In the genomic region with DNA sequence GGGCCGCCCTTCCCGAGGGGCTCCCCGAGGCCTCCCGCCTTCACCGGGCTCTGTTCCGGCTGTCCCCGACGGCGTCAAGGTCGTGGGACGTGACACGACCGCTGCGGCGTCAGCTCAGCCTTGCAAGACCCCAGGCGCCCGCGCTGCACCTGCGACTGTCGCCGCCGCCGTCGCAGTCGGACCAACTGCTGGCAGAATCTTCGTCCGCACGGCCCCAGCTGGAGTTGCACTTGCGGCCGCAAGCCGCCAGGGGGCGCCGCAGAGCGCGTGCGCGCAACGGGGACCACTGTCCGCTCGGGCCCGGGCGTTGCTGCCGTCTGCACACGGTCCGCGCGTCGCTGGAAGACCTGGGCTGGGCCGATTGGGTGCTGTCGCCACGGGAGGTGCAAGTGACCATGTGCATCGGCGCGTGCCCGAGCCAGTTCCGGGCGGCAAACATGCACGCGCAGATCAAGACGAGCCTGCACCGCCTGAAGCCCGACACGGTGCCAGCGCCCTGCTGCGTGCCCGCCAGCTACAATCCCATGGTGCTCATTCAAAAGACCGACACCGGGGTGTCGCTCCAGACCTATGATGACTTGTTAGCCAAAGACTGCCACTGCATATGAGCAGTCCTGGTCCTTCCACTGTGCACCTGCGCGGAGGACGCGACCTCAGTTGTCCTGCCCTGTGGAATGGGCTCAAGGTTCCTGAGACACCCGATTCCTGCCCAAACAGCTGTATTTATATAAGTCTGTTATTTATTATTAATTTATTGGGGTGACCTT, we compare ENCODE assay signal across 1 cellular context.
TF ChIP-seq lines count a peak whose summit lies in the region.

No MANE protein-coding gene starts in this region.

TF ChIP-seq in WTC11, 78 proteins besides CTCF, POLR2A, EP300 and RAD21 (continued from another document and continues in another):
- TF ChIP-seq, protein P1, sequence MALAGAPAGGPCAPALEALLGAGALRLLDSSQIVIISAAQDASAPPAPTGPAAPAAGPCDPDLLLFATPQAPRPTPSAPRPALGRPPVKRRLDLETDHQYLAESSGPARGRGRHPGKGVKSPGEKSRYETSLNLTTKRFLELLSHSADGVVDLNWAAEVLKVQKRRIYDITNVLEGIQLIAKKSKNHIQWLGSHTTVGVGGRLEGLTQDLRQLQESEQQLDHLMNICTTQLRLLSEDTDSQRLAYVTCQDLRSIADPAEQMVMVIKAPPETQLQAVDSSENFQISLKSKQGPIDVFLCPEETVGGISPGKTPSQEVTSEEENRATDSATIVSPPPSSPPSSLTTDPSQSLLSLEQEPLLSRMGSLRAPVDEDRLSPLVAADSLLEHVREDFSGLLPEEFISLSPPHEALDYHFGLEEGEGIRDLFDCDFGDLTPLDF (CRISPR knock-in tag; IDR thresholded peaks at IDR 0.05) = peak; percentile 35; the same call in 1 of the 2 replicates
- TF ChIP-seq KAT7 (CRISPR knock-in tag; IDR thresholded peaks at IDR 0.05; ENCODE audit: borderline replicate concordance) (0 out of 2 replicates have a peak, but pooled peaks have one; percentile 87), EMX1 (CRISPR knock-in tag; IDR thresholded peaks at IDR 0.05) (no peak), SMAD4 (CRISPR knock-in tag; IDR thresholded peaks at IDR 0.05) (peak; percentile 59; the same call in 1 of the 2 replicates), ZNF671 (CRISPR knock-in tag; IDR thresholded peaks at IDR 0.05) (no peak), NFYB (CRISPR knock-in tag; conservative IDR thresholded peaks at IDR 0.05; ENCODE audit: low read depth) (no peak), ZNF317 (CRISPR knock-in tag; IDR thresholded peaks at IDR 0.05; ENCODE audit: borderline replicate concordance, low read depth) (no peak), TP53 (CRISPR knock-in tag; IDR thresholded peaks at IDR 0.05) (no peak), TCF7 (CRISPR knock-in tag; IDR thresholded peaks at IDR 0.05; ENCODE audit: low read depth) (no peak), ELF4 (CRISPR knock-in tag; IDR thresholded peaks at IDR 0.05; ENCODE audit: low read depth) (no peak), GRHL2 (CRISPR knock-in tag; IDR thresholded peaks at IDR 0.05; ENCODE audit: insufficient replicate concordance, severe bottlenecking) (no peak), SOX15 (CRISPR knock-in tag; IDR thresholded peaks at IDR 0.05) (no peak), ZNF416 (CRISPR knock-in tag; IDR thresholded peaks at IDR 0.05) (no peak), ZBTB21 (CRISPR knock-in tag; IDR thresholded peaks at IDR 0.05; ENCODE audit: borderline replicate concordance) (no peak), JUN (CRISPR knock-in tag; IDR thresholded peaks at IDR 0.05) (no peak), ESRRA (CRISPR knock-in tag; IDR thresholded peaks at IDR 0.05; ENCODE audit: borderline replicate concordance) (no peak), OVOL2 (CRISPR knock-in tag; IDR thresholded peaks at IDR 0.05; ENCODE audit: borderline replicate concordance) (no peak), NFE2L1 (CRISPR knock-in tag; IDR thresholded peaks at IDR 0.05) (no peak), NFATC4 (CRISPR knock-in tag; IDR thresholded peaks at IDR 0.05) (no peak), ETV6 (CRISPR knock-in tag; IDR thresholded peaks at IDR 0.05) (peak; percentile 41; the same call in 1 of the 2 replicates), CREM (CRISPR knock-in tag; IDR thresholded peaks at IDR 0.05) (no peak), IRF2 (CRISPR knock-in tag; IDR thresholded peaks at IDR 0.05; ENCODE audit: borderline replicate concordance, low read depth) (no peak), ATF1 (CRISPR knock-in tag; IDR thresholded peaks at IDR 0.05) (no peak), NR1H2 (CRISPR knock-in tag; IDR thresholded peaks at IDR 0.05) (no peak), ZNF232 (CRISPR knock-in tag; IDR thresholded peaks at IDR 0.05) (no peak), ZNF396 (CRISPR knock-in tag; IDR thresholded peaks at IDR 0.05; ENCODE audit: borderline replicate concordance) (no peak), CREB1 (CRISPR knock-in tag; IDR thresholded peaks at IDR 0.05) (0 out of 2 replicates have a peak, but pooled peaks have one; percentile 45), ZNF423 (CRISPR knock-in tag; IDR thresholded peaks at IDR 0.05) (no peak)
- TF ChIP-seq, protein P2, sequence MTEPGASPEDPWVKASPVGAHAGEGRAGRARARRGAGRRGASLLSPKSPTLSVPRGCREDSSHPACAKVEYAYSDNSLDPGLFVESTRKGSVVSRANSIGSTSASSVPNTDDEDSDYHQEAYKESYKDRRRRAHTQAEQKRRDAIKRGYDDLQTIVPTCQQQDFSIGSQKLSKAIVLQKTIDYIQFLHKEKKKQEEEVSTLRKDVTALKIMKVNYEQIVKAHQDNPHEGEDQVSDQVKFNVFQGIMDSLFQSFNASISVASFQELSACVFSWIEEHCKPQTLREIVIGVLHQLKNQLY (CRISPR knock-in tag; IDR thresholded peaks at IDR 0.05) = no peak
- TF ChIP-seq, protein P3, sequence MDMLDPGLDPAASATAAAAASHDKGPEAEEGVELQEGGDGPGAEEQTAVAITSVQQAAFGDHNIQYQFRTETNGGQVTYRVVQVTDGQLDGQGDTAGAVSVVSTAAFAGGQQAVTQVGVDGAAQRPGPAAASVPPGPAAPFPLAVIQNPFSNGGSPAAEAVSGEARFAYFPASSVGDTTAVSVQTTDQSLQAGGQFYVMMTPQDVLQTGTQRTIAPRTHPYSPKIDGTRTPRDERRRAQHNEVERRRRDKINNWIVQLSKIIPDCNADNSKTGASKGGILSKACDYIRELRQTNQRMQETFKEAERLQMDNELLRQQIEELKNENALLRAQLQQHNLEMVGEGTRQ (CRISPR knock-in tag; IDR thresholded peaks at IDR 0.05) = no peak
- TF ChIP-seq, protein P4, sequence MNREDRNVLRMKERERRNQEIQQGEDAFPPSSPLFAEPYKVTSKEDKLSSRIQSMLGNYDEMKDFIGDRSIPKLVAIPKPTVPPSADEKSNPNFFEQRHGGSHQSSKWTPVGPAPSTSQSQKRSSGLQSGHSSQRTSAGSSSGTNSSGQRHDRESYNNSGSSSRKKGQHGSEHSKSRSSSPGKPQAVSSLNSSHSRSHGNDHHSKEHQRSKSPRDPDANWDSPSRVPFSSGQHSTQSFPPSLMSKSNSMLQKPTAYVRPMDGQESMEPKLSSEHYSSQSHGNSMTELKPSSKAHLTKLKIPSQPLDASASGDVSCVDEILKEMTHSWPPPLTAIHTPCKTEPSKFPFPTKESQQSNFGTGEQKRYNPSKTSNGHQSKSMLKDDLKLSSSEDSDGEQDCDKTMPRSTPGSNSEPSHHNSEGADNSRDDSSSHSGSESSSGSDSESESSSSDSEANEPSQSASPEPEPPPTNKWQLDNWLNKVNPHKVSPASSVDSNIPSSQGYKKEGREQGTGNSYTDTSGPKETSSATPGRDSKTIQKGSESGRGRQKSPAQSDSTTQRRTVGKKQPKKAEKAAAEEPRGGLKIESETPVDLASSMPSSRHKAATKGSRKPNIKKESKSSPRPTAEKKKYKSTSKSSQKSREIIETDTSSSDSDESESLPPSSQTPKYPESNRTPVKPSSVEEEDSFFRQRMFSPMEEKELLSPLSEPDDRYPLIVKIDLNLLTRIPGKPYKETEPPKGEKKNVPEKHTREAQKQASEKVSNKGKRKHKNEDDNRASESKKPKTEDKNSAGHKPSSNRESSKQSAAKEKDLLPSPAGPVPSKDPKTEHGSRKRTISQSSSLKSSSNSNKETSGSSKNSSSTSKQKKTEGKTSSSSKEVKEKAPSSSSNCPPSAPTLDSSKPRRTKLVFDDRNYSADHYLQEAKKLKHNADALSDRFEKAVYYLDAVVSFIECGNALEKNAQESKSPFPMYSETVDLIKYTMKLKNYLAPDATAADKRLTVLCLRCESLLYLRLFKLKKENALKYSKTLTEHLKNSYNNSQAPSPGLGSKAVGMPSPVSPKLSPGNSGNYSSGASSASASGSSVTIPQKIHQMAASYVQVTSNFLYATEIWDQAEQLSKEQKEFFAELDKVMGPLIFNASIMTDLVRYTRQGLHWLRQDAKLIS (CRISPR knock-in tag; IDR thresholded peaks at IDR 0.05; ENCODE audit: borderline replicate concordance) = no peak
- TF ChIP-seq, protein P5, sequence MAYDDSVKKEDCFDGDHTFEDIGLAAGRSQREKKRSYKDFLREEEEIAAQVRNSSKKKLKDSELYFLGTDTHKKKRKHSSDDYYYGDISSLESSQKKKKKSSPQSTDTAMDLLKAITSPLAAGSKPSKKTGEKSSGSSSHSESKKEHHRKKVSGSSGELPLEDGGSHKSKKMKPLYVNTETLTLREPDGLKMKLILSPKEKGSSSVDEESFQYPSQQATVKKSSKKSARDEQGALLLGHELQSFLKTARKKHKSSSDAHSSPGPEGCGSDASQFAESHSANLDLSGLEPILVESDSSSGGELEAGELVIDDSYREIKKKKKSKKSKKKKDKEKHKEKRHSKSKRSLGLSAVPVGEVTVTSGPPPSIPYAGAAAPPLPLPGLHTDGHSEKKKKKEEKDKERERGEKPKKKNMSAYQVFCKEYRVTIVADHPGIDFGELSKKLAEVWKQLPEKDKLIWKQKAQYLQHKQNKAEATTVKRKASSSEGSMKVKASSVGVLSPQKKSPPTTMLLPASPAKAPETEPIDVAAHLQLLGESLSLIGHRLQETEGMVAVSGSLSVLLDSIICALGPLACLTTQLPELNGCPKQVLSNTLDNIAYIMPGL (CRISPR knock-in tag; IDR thresholded peaks at IDR 0.05) = peak; percentile 98
- TF ChIP-seq, protein P6, sequence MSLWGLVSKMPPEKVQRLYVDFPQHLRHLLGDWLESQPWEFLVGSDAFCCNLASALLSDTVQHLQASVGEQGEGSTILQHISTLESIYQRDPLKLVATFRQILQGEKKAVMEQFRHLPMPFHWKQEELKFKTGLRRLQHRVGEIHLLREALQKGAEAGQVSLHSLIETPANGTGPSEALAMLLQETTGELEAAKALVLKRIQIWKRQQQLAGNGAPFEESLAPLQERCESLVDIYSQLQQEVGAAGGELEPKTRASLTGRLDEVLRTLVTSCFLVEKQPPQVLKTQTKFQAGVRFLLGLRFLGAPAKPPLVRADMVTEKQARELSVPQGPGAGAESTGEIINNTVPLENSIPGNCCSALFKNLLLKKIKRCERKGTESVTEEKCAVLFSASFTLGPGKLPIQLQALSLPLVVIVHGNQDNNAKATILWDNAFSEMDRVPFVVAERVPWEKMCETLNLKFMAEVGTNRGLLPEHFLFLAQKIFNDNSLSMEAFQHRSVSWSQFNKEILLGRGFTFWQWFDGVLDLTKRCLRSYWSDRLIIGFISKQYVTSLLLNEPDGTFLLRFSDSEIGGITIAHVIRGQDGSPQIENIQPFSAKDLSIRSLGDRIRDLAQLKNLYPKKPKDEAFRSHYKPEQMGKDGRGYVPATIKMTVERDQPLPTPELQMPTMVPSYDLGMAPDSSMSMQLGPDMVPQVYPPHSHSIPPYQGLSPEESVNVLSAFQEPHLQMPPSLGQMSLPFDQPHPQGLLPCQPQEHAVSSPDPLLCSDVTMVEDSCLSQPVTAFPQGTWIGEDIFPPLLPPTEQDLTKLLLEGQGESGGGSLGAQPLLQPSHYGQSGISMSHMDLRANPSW (CRISPR knock-in tag; conservative IDR thresholded peaks at IDR 0.05; ENCODE audit: low read depth) = no peak
- TF ChIP-seq, protein P7, sequence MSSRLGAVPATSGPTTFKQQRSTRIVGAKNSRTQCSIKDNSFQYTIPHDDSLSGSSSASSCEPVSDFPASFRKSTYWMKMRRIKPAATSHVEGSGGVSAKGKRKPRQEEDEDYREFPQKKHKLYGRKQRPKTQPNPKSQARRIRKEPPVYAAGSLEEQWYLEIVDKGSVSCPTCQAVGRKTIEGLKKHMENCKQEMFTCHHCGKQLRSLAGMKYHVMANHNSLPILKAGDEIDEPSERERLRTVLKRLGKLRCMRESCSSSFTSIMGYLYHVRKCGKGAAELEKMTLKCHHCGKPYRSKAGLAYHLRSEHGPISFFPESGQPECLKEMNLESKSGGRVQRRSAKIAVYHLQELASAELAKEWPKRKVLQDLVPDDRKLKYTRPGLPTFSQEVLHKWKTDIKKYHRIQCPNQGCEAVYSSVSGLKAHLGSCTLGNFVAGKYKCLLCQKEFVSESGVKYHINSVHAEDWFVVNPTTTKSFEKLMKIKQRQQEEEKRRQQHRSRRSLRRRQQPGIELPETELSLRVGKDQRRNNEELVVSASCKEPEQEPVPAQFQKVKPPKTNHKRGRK (CRISPR knock-in tag; IDR thresholded peaks at IDR 0.05; ENCODE audit: borderline replicate concordance) = no peak
- TF ChIP-seq, protein P8, sequence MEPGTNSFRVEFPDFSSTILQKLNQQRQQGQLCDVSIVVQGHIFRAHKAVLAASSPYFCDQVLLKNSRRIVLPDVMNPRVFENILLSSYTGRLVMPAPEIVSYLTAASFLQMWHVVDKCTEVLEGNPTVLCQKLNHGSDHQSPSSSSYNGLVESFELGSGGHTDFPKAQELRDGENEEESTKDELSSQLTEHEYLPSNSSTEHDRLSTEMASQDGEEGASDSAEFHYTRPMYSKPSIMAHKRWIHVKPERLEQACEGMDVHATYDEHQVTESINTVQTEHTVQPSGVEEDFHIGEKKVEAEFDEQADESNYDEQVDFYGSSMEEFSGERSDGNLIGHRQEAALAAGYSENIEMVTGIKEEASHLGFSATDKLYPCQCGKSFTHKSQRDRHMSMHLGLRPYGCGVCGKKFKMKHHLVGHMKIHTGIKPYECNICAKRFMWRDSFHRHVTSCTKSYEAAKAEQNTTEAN (CRISPR knock-in tag; IDR thresholded peaks at IDR 0.05) = 0 out of 2 replicates have a peak, but pooled peaks have one; percentile 26
- TF ChIP-seq, protein P9, sequence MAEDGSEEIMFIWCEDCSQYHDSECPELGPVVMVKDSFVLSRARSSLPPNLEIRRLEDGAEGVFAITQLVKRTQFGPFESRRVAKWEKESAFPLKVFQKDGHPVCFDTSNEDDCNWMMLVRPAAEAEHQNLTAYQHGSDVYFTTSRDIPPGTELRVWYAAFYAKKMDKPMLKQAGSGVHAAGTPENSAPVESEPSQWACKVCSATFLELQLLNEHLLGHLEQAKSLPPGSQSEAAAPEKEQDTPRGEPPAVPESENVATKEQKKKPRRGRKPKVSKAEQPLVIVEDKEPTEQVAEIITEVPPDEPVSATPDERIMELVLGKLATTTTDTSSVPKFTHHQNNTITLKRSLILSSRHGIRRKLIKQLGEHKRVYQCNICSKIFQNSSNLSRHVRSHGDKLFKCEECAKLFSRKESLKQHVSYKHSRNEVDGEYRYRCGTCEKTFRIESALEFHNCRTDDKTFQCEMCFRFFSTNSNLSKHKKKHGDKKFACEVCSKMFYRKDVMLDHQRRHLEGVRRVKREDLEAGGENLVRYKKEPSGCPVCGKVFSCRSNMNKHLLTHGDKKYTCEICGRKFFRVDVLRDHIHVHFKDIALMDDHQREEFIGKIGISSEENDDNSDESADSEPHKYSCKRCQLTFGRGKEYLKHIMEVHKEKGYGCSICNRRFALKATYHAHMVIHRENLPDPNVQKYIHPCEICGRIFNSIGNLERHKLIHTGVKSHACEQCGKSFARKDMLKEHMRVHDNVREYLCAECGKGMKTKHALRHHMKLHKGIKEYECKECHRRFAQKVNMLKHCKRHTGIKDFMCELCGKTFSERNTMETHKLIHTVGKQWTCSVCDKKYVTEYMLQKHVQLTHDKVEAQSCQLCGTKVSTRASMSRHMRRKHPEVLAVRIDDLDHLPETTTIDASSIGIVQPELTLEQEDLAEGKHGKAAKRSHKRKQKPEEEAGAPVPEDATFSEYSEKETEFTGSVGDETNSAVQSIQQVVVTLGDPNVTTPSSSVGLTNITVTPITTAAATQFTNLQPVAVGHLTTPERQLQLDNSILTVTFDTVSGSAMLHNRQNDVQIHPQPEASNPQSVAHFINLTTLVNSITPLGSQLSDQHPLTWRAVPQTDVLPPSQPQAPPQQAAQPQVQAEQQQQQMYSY (CRISPR knock-in tag; IDR thresholded peaks at IDR 0.05) = no peak
- TF ChIP-seq, protein P10, sequence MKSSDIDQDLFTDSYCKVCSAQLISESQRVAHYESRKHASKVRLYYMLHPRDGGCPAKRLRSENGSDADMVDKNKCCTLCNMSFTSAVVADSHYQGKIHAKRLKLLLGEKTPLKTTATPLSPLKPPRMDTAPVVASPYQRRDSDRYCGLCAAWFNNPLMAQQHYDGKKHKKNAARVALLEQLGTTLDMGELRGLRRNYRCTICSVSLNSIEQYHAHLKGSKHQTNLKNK (CRISPR knock-in tag; IDR thresholded peaks at IDR 0.05) = no peak
- TF ChIP-seq, protein P11, sequence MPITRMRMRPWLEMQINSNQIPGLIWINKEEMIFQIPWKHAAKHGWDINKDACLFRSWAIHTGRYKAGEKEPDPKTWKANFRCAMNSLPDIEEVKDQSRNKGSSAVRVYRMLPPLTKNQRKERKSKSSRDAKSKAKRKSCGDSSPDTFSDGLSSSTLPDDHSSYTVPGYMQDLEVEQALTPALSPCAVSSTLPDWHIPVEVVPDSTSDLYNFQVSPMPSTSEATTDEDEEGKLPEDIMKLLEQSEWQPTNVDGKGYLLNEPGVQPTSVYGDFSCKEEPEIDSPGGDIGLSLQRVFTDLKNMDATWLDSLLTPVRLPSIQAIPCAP (CRISPR knock-in tag; IDR thresholded peaks at IDR 0.05) = no peak
